In the genomic region with DNA sequence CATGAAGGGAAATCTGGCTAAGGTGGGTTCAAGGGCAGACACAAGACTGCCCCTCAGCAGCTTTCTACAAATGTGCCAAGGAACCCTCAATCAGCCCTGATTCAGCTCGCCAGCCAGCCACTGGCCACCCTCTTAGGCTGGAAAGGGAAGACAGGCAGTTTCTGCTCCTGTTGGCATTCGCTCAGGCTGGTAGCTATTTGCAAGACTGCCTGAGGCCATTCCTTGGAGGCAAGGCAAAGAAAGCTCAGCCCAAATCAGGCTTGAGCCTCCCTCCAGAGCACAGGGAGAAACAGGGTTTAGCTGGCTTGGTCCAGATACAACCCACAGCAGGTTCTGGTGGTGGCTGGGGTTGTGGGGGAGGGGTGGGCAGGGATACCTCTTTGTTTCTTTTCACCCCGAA, we compare ENCODE assay signal across 13 cellular contexts.
"Had no signal": no experiment of that assay in that cellular context is flagged by ENCODE, and none has a peak within 500 bp of the region (broad histone marks: within the 10 kb centered on the region; RNA-seq: fewer than 3 reads in every experiment).

No MANE protein-coding gene starts in this region.

- ATAC-seq: mucosa of descending colon; natural killer cell; stimulated activated naive CD8-positive, alpha-beta T cell treated with anti-CD3 and anti-CD28 coated beads, Interleukin-15, Interleukin-2, amounts not matched to agents 100 U/mL and 50 U/mL, for 24 hours had no signal

- H3K36me3 Mint-ChIP-seq: natural killer cell had no signal

- H3K27ac Mint-ChIP-seq: dendritic cell treated with granulocyte-macrophage colony-stimulating factor and Interleukin-4, amounts not matched to agents 40 ng/mL and 50 ng/mL, for 4 days; natural killer cell had no signal

- H3K9me3 Mint-ChIP-seq: dendritic cell treated with granulocyte-macrophage colony-stimulating factor and Interleukin-4, amounts not matched to agents 40 ng/mL and 50 ng/mL, for 4 days; natural killer cell; type B pancreatic cell had no signal

- H3K4me3 Mint-ChIP-seq: dendritic cell treated with granulocyte-macrophage colony-stimulating factor and Interleukin-4, amounts not matched to agents 40 ng/mL and 50 ng/mL, for 4 days; natural killer cell; type B pancreatic cell had no signal

- DNase-seq: activated CD4-positive, alpha-beta T cell treated with anti-CD3 and anti-CD28 coated beads for 1 hour; activated CD4-positive, alpha-beta T cell treated with anti-CD3 and anti-CD28 coated beads, Interleukin-2, amount 50 U/mL, for 48 hours; activated gamma-delta T cell treated with Interleukin-2 at 50 U/mL for 16 hours; activated T-cell treated with anti-CD3 and anti-CD28 coated beads, Interleukin-2, amount 50 U/mL, for 48 hours; caudate nucleus; glutamatergic neuron; left colon; mucosa of descending colon; natural killer cell; stimulated activated CD4-positive, alpha-beta T cell treated with anti-CD3 and anti-CD28 coated beads, Interleukin-2, amount 100 ng/mL, for 48 hours; stimulated activated naive CD8-positive, alpha-beta T cell treated with anti-CD3 and anti-CD28 coated beads, Interleukin-15, Interleukin-2, amounts not matched to agents 100 U/mL and 50 U/mL, for 24 hours had no signal

- H3K27me3 Mint-ChIP-seq: type B pancreatic cell had no signal
